In genomic region chr1:245598524-245599310, GRCh38 we compare ENCODE assay signal across 19 cellular contexts.
DNase-seq lines count a peak whose midpoint lies in the region; ATAC-seq and TF ChIP-seq lines count a peak whose summit lies in the region.
"Had no signal": no experiment of that assay in that cellular context is flagged by ENCODE, and none has a peak within 500 bp of the region (broad histone marks: within the 10 kb centered on the region; RNA-seq: fewer than 3 reads in every experiment).

No MANE protein-coding gene starts in this region.

- peak overlapping the region; percentile 46 for H3K4me2 ChIP-seq in hepatocyte

- no peak overlapping the region for H3K4me3 ChIP-seq in cardiac fibroblast (replicated peaks in 1 of 2; ENCODE audit: low read depth in 2 of 2, low read length in 2 of 2)
- no peak overlapping the region for H3K4me3 ChIP-seq in hepatocyte
- peak overlapping the region in 2 of 3 donors; percentile 20 to 45 for H3K4me3 ChIP-seq in skeletal muscle tissue (ENCODE audit: low read length in 3 of 3)
- H3K4me3 ChIP-seq: gastroesophageal sphincter, lung, psoas muscle had no signal

- DNase-seq in NCI-H82 (lab: John Stamatoyannopoulos, UW), result peak; percentile 21
- DNase-seq in NCI-H82 treated with DMSO at 0.1 percent for 48 hours (lab: John Stamatoyannopoulos, UW; ENCODE audit: unreplicated experiment), result no peak
- peak; percentile 13 to 72 for DNase-seq in cardiac fibroblast (ENCODE audit: low read depth in 2 of 2)
- no peak for DNase-seq in hepatocyte (ENCODE audit: low spot score)
- DNase-seq in NCI-H2227 (lab: John Stamatoyannopoulos, UW; ENCODE audit: unreplicated experiment), result no peak
- DNase-seq: 8988T; activated CD4-positive, CD25-positive, alpha-beta regulatory T cell; DMS153; naive thymus-derived CD8-positive, alpha-beta T cell; NCI-H1436 treated with DMSO at 0.1 percent for 48 hours; NK-92 treated with Interleukin-12 subunit alpha and Interleukin-12 subunit beta, amount 100 ng/mL, for 24 hours; stimulated activated naive CD4-positive, alpha-beta T cell treated with Interleukin-2 at 50 U/mL for 16 hours had no signal

- WGBS in hepatocyte (ENCODE audit: low lambda C conversion rate, missing lambda C conversion rate), result 63% methylated on average over 18 of the region's 18 CpGs

- H3K36me3 ChIP-seq in hepatocyte (replicated peaks; ENCODE audit: insufficient read depth, low read depth), result no peaks in the 10 kb centered on the region
- no peaks in the 10 kb centered on the region for H3K36me3 ChIP-seq in skeletal muscle tissue (ENCODE audit: control insufficient read depth in 3 of 3, insufficient read depth in 3 of 3, low read length in 3 of 3)
- H3K36me3 ChIP-seq: gastroesophageal sphincter had no signal

- H3K27ac ChIP-seq in hepatocyte, result peak overlapping the region; percentile 50
- H3K27ac ChIP-seq in skeletal muscle tissue (ENCODE audit: low read depth, low read length), result peak overlapping the region; percentile 28
- H3K27ac ChIP-seq: psoas muscle had no signal

- H4K20me1 ChIP-seq in hepatocyte (ENCODE audit: insufficient read depth, poor library complexity, severe bottlenecking), result no peaks in the 10 kb centered on the region

- no peak for ATAC-seq in HG02981 (IDR thresholded peaks at IDR 0.05; ENCODE audit: unreplicated experiment)
- no peak for ATAC-seq in GM18505 (IDR thresholded peaks at IDR 0.05; ENCODE audit: unreplicated experiment)
- ATAC-seq: activated T-helper 17 cell treated with anti-CD3 and anti-CD28 coated beads, Interleukin-2, amount 50 U/mL, for 72 hours; naive thymus-derived CD8-positive, alpha-beta T cell had no signal

- H3K79me2 ChIP-seq in hepatocyte, result peaks cover 25% of the 10 kb centered on the region

- TF ChIP-seq CTCF in cardiac fibroblast (IDR thresholded peaks at IDR 0.05; ENCODE audit: low read depth, low read length) (no peak), hepatocyte (IDR thresholded peaks at IDR 0.05; ENCODE audit: poor library complexity) (no peak)

- H3K27me3 ChIP-seq in hepatocyte (no peaks in the 10 kb centered on the region), skeletal muscle tissue (ENCODE audit: control insufficient read depth in 3 of 3, insufficient read depth in 3 of 3, low read length in 3 of 3) (peaks cover 0 to 6% (median 0%) of the 10 kb centered on the region in 3 donors)
- H3K27me3 ChIP-seq: gastroesophageal sphincter had no signal

- no peak overlapping the region for H2AFZ ChIP-seq in hepatocyte

- H3K9me2 ChIP-seq in hepatocyte (replicated peaks; ENCODE audit: insufficient read depth), result no peaks in the 10 kb centered on the region

- H3K9me3 ChIP-seq in hepatocyte (ENCODE audit: low read depth), result no peaks in the 10 kb centered on the region
- H3K9me3 ChIP-seq in skeletal muscle tissue (ENCODE audit: control insufficient read depth in 3 of 3, low read length in 3 of 3), result no peaks in the 10 kb centered on the region
- H3K9me3 ChIP-seq: psoas muscle had no signal

- H3K4me1 ChIP-seq in hepatocyte (ENCODE audit: insufficient read depth), result peaks cover 13% of the 10 kb centered on the region
- peaks cover 6 to 8% (median 7%) of the 10 kb centered on the region in 3 donors for H3K4me1 ChIP-seq in skeletal muscle tissue (ENCODE audit: control insufficient read depth in 3 of 3, insufficient read depth in 3 of 3, low read length in 3 of 3)
- H3K4me1 ChIP-seq: psoas muscle had no signal

- peak overlapping the region in 1 of 3 donors; percentile 25 for H3K9ac ChIP-seq in skeletal muscle tissue (ENCODE audit: low read depth in 1 of 3, low read length in 3 of 3)

- TF ChIP-seq POLR2A in GM18505 (IDR thresholded peaks at IDR 0.05; ENCODE audit: borderline replicate concordance, extremely low read depth, insufficient read depth, insufficient read length), result no peak

Comparison
In these comparisons a context has a peak if more than half of its experiments do, and no peak if none do; other contexts are left out.
1. DNase-seq: peak in NCI-H82 (single experiment) and cardiac fibroblast (2 of 2); none in NCI-H82 treated with DMSO at 0.1 percent for 48 hours (single experiment), hepatocyte (single experiment) and NCI-H2227 (single experiment).
2. H3K4me3 ChIP-seq: peak in skeletal muscle tissue (2 of 3); none in cardiac fibroblast (0 of 2) and hepatocyte (single experiment).